In genomic region chr14:93337884-93338283, GRCh38 we compare ENCODE assay signal across 19 cellular contexts. TPM values are rescaled to one million over a fixed set of nuclear protein-coding genes. Genes with fewer than 3 reads are reported as not detected.
DNase-seq lines count a peak whose midpoint lies in the region; ATAC-seq and TF ChIP-seq lines count a peak whose summit lies in the region.
"Had no signal": no experiment of that assay in that cellular context is flagged by ENCODE, and none has a peak within 500 bp of the region (broad histone marks: within the 10 kb centered on the region; RNA-seq: fewer than 3 reads in every experiment).

No MANE protein-coding gene starts in this region.

- H3K4me2 ChIP-seq in BLaER1 (no peak overlapping the region), neuronal stem cell (ENCODE audit: insufficient read depth, low read length, poor library complexity, severe bottlenecking) (no peak overlapping the region)
- H3K4me2 ChIP-seq: A549; BLaER1 treated with 17β-estradiol and CSF1 and Interleukin-3, amounts not matched to agents 10 nM and 100 nM had no signal

- no peak overlapping the region for H3K4ac ChIP-seq in neuronal stem cell (ENCODE audit: low read length)

- TF ChIP-seq CTCF in WTC11 (IDR thresholded peaks at IDR 0.05) (no peak), ovary (IDR thresholded peaks at IDR 0.05) (no peak)

- peaks cover 29% of the 10 kb centered on the region; the same call in 1 of the 2 replicates for H3K36me3 ChIP-seq in BLaER1
- no peaks in the 10 kb centered on the region for H3K36me3 ChIP-seq in neuronal stem cell (replicated peaks in 1 of 2; ENCODE audit: control insufficient read depth in 2 of 2, insufficient read depth in 2 of 2, low read length in 2 of 2)
- no peaks in the 10 kb centered on the region for H3K36me3 ChIP-seq in ovary
- H3K36me3 ChIP-seq: BE2C had no signal

- 0 out of 2 replicates have a peak overlapping the region, but pooled peaks have one; percentile 0 for H3K4me3 ChIP-seq in BLaER1
- peak overlapping the region in 1 of 2 donors; percentile 61 for H3K4me3 ChIP-seq in neuronal stem cell (ENCODE audit: low read length in 2 of 2)
- H3K4me3 ChIP-seq in ovary = no peak overlapping the region
- H3K4me3 ChIP-seq: A549; BLaER1 treated with 17β-estradiol and CSF1 and Interleukin-3, amounts not matched to agents 10 nM and 100 nM had no signal

- no peak overlapping the region for H2AFZ ChIP-seq in neuronal stem cell (ENCODE audit: low read length)

- H3K27me3 ChIP-seq in BLaER1 (no peaks in the 10 kb centered on the region), neuronal stem cell (ENCODE audit: control insufficient read depth in 3 of 3, insufficient read depth in 3 of 3, low read depth in 1 of 3, low read length in 3 of 3) (no peaks in the 10 kb centered on the region), ovary (no peaks in the 10 kb centered on the region)
- H3K27me3 ChIP-seq: BE2C; BLaER1 treated with 17β-estradiol and CSF1 and Interleukin-3, amounts not matched to agents 10 nM and 100 nM had no signal

- peaks cover 60% of the 10 kb centered on the region for H3K36me3 Mint-ChIP-seq in WTC11

- no peak overlapping the region for H2BK15ac ChIP-seq in neuronal stem cell (ENCODE audit: low read length)

- H3K4me1 ChIP-seq in BLaER1 (peaks cover 11% of the 10 kb centered on the region), neuronal stem cell (ENCODE audit: control insufficient read depth in 2 of 2, insufficient read depth in 1 of 2, low read depth in 1 of 2, low read length in 2 of 2) (peaks cover 2 to 4% of the 10 kb centered on the region in 2 donors), ovary (ENCODE audit: insufficient read depth) (no peaks in the 10 kb centered on the region)
- H3K4me1 ChIP-seq: BE2C had no signal

- intact Hi-C loops in ovary (cut with DNase I) = no loop called here

- H3K4me3 Mint-ChIP-seq in WTC11 = no peak overlapping the region
- H3K4me3 Mint-ChIP-seq: CD4-positive, alpha-beta T cell; CD8-positive, alpha-beta T cell had no signal

- peak overlapping the region; percentile 33 for H2BK12ac ChIP-seq in neuronal stem cell (ENCODE audit: low read length)

- H2BK5ac ChIP-seq in neuronal stem cell (ENCODE audit: low read length) = no peak overlapping the region

- no peaks in the 10 kb centered on the region for H3K79me1 ChIP-seq in neuronal stem cell (ENCODE audit: low read depth, low read length)

- WGBS in neuronal stem cell (ENCODE audit: extremely low coverage in 2 of 2, insufficient read length in 2 of 2, insufficient replicate concordance in 1 of 2), 2 donors = no CpG with 5 or more reads among the region's 7 CpGs
- 94 to 98% (median 97%) methylated on average over 7 of the region's 7 CpGs for WGBS in ovary, 3 donors

- no peak overlapping the region for H2BK120ac ChIP-seq in neuronal stem cell (ENCODE audit: low read depth, low read length)

- peaks cover 45% of the 10 kb centered on the region for H3K9me3 Mint-ChIP-seq in WTC11
- H3K9me3 Mint-ChIP-seq: CD4-positive, alpha-beta T cell; CD8-positive, alpha-beta T cell had no signal

- H3K9ac ChIP-seq in BLaER1 (no peak overlapping the region), neuronal stem cell (ENCODE audit: low read depth, low read length, poor library complexity) (no peak overlapping the region)
- H3K9ac ChIP-seq: BLaER1 treated with 17β-estradiol and CSF1 and Interleukin-3, amounts not matched to agents 10 nM and 100 nM had no signal

- TF ChIP-seq POLR2A in ovary (IDR thresholded peaks at IDR 0.05) = no peak

- peaks cover 29% of the 10 kb centered on the region for H3K4me1 Mint-ChIP-seq in WTC11

- no peak overlapping the region for H3K23ac ChIP-seq in neuronal stem cell (ENCODE audit: low read depth, low read length, poor library complexity)

- ATAC-seq in WTC11 = no peak
- ATAC-seq in HG02759 (IDR thresholded peaks at IDR 0.05; ENCODE audit: unreplicated experiment) = no peak
- ATAC-seq: A549; CD8-positive, alpha-beta T cell had no signal

- H3K18ac ChIP-seq in neuronal stem cell (ENCODE audit: low read length) = no peak overlapping the region

- H3K27me3 Mint-ChIP-seq in WTC11 (ENCODE audit: low read depth) = peaks cover 2% of the 10 kb centered on the region; the same call in 1 of the 2 replicates
- H3K27me3 Mint-ChIP-seq: CD4-positive, alpha-beta T cell had no signal

- no peak for TF ChIP-seq EP300 in ovary (IDR thresholded peaks at IDR 0.05)

- POLR2A ChIA-PET in WTC11 (lab: Charles Lee) = no interaction called here

- CTCF ChIA-PET in WTC11 (lab: Charles Lee) = interaction anchor here (0.8 to 1.0 kb wide), 3 partner anchors 11 to 35 kb away, joined by 3 read pairs; no protein-coding TSS in a partner anchor

- no peak for DNase-seq in WTC11 (ENCODE audit: low spot score)
- no peak for DNase-seq in neuronal stem cell (ENCODE audit: low spot score)
- DNase-seq in ovary = no peak
- DNase-seq: ACHN; BE2C; Caco-2; Calu3; CD4-positive, alpha-beta T cell; CD8-positive, alpha-beta T cell; DMS79 treated with DMSO at 0.1 percent for 48 hours; GF-D8 had no signal

- H3K14ac ChIP-seq in neuronal stem cell (ENCODE audit: low read length) = no peak overlapping the region

- no peak overlapping the region for H3K27ac ChIP-seq in BLaER1
- no peak overlapping the region for H3K27ac ChIP-seq in neuronal stem cell (replicated peaks; ENCODE audit: low read length)
- no peak overlapping the region for H3K27ac ChIP-seq in ovary
- H3K27ac ChIP-seq: 22Rv1; A549; BLaER1 treated with 17β-estradiol and CSF1 and Interleukin-3, amounts not matched to agents 10 nM and 100 nM; C4-2B had no signal

- no peak overlapping the region for H4K8ac ChIP-seq in neuronal stem cell (ENCODE audit: low read depth, low read length)

- H3K27ac Mint-ChIP-seq in WTC11 = peak overlapping the region; percentile 57; the same call in 1 of the 2 replicates
- H3K27ac Mint-ChIP-seq: CD4-positive, alpha-beta T cell; CD8-positive, alpha-beta T cell had no signal

- no peaks in the 10 kb centered on the region for H4K20me1 ChIP-seq in BLaER1
- H4K20me1 ChIP-seq: BLaER1 treated with 17β-estradiol and CSF1 and Interleukin-3, amounts not matched to agents 10 nM and 100 nM had no signal

- no peak overlapping the region for H2AK5ac ChIP-seq in neuronal stem cell (ENCODE audit: low read depth, low read length)

- H3K9me3 ChIP-seq in BLaER1 = peaks cover 71% of the 10 kb centered on the region
- peaks cover 6 to 21% of the 10 kb centered on the region in 2 donors for H3K9me3 ChIP-seq in neuronal stem cell (replicated peaks in 1 of 2; ENCODE audit: control insufficient read depth in 2 of 2, insufficient read depth in 1 of 2, low read depth in 1 of 2, low read length in 2 of 2)
- H3K9me3 ChIP-seq in ovary = no peaks in the 10 kb centered on the region
- H3K9me3 ChIP-seq: BE2C had no signal

- H4K91ac ChIP-seq in neuronal stem cell (ENCODE audit: low read depth, low read length, poor library complexity) = no peak overlapping the region

TF ChIP-seq in WTC11, 78 proteins besides CTCF, POLR2A, EP300 and RAD21 (continues in another document):
- TF ChIP-seq ZNF219 (CRISPR knock-in tag; IDR thresholded peaks at IDR 0.05; ENCODE audit: borderline replicate concordance) (no peak), ESRRA (CRISPR knock-in tag; IDR thresholded peaks at IDR 0.05; ENCODE audit: borderline replicate concordance) (no peak), AR (CRISPR knock-in tag; IDR thresholded peaks at IDR 0.05) (no peak), FOXK1 (CRISPR knock-in tag; IDR thresholded peaks at IDR 0.05) (no peak)
- TF ChIP-seq, protein P1, sequence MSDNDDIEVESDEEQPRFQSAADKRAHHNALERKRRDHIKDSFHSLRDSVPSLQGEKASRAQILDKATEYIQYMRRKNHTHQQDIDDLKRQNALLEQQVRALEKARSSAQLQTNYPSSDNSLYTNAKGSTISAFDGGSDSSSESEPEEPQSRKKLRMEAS (CRISPR knock-in tag; IDR thresholded peaks at IDR 0.05) = no peak
- TF ChIP-seq, protein P2, sequence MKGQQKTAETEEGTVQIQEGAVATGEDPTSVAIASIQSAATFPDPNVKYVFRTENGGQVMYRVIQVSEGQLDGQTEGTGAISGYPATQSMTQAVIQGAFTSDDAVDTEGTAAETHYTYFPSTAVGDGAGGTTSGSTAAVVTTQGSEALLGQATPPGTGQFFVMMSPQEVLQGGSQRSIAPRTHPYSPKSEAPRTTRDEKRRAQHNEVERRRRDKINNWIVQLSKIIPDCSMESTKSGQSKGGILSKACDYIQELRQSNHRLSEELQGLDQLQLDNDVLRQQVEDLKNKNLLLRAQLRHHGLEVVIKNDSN (CRISPR knock-in tag; IDR thresholded peaks at IDR 0.05) = no peak

RNA-seq across cellular contexts. Expression of gene BTBD7, which starts 5.0 kb away (rescaled TPM):
- total RNA-seq in WTC11 (2021) (29.2 to 34.1 TPM (median 31.3 TPM) in 3 replicates), ovary (10 to 100 TPM; 19.6 to 42.2 (median 39.9) TPM)
- polyA plus RNA-seq in neuronal stem cell (2013, experiment 1 of 2) = 18.6 TPM
- 19.8 TPM for polyA plus RNA-seq in neuronal stem cell (2013, experiment 2 of 2)
- 10 to 100 TPM; 10.9 to 21.0 TPM for polyA plus RNA-seq in ovary

RNA-seq across cellular contexts. Expression of gene COX8C, which starts 9.1 kb away (rescaled TPM):
- total RNA-seq in WTC11 (2021) = not detected in 3 replicates
- polyA plus RNA-seq in neuronal stem cell (2013, experiment 1 of 2) = 0.91 TPM
- polyA plus RNA-seq in neuronal stem cell (2013, experiment 2 of 2) = 0.46 TPM
- not detected for total RNA-seq in ovary
- polyA plus RNA-seq in ovary = under 1 TPM in 1 of 2 donors, not detected in 1; 0.51 TPM
- total RNA-seq: A172; Caco-2; Calu3; CD4-positive, alpha-beta T cell; CD8-positive, alpha-beta T cell had no signal
- polyA plus RNA-seq: A549, AG04450 had no signal
